Comparison of ENCODE assay signal across 8 cellular contexts in genomic region chr19:18594824-18595373, GRCh38. TPM values are rescaled to one million over a fixed set of nuclear protein-coding genes. Genes with fewer than 3 reads are reported as not detected.
A peak's percentile ranks its signal among the peaks of the same experiment; 100 is the strongest.
DNase-seq lines count a peak whose midpoint lies in the region; ATAC-seq, FAIRE-seq and TF ChIP-seq lines count a peak whose summit lies in the region.

No MANE protein-coding gene starts in this region.

- peaks cover 28% of the 10 kb centered on the region for H3K4me1 ChIP-seq in CD8-positive, alpha-beta T cell (ENCODE audit: insufficient read depth, low read length)
- H3K4me1 ChIP-seq in H1 (replicated peaks in 1 of 4; ENCODE audit: control insufficient read depth in 3 of 4, insufficient read depth in 4 of 4, low read length in 3 of 4) (peaks cover 2 to 36% (median 27%) of the 10 kb centered on the region in 4 experiments), neuronal stem cell (ENCODE audit: control insufficient read depth in 2 of 2, insufficient read depth in 1 of 2, low read depth in 1 of 2, low read length in 2 of 2) (peaks cover 10 to 18% of the 10 kb centered on the region in 2 donors)

- intact Hi-C loops in CD8-positive, alpha-beta T cell (cut with DNase I, micrococcal nuclease): loop anchor here (1.0 to 10.0 kb wide), 6 partner anchors 14 to 1053 kb away; partner anchors contain the start of gene HOMER3 (in 1 of the 2)

- H4K20me1 ChIP-seq in H1 (replicated peaks in 1 of 2; ENCODE audit: control insufficient read depth in 1 of 2, insufficient read depth in 2 of 2, low read length in 2 of 2): peaks cover 0 to 3% of the 10 kb centered on the region in 2 experiments

- H4K5ac ChIP-seq in H1 (ENCODE audit: insufficient read length, low read depth, low read length): no peak overlapping the region

- peak overlapping the region; percentile 76 for H3K4me3 Mint-ChIP-seq in CD8-positive, alpha-beta T cell

- peaks cover 8% of the 10 kb centered on the region for H3K36me3 ChIP-seq in CD8-positive, alpha-beta T cell (ENCODE audit: insufficient read depth, low read length)
- peaks cover 8% of the 10 kb centered on the region; the same call in 1 of the 2 replicates for H3K36me3 ChIP-seq in KOPT-K1 (ENCODE audit: insufficient read depth, low read length)
- H3K36me3 ChIP-seq in H1 (ENCODE audit: control insufficient read depth in 2 of 4, insufficient read depth in 4 of 4, low read length in 3 of 4): no peaks in the 10 kb centered on the region
- peaks cover 3 to 13% of the 10 kb centered on the region in 2 donors for H3K36me3 ChIP-seq in neuronal stem cell (replicated peaks in 1 of 2; ENCODE audit: control insufficient read depth in 2 of 2, insufficient read depth in 2 of 2, low read length in 2 of 2)

- no peak overlapping the region for H3K4ac ChIP-seq in H1 (replicated peaks; ENCODE audit: insufficient read length, low read depth, low read length)
- no peak overlapping the region for H3K4ac ChIP-seq in neuronal stem cell (ENCODE audit: low read length)

- ATAC-seq in CD8-positive, alpha-beta T cell: no peak
- no peak for ATAC-seq in GM19452 (IDR thresholded peaks at IDR 0.05; ENCODE audit: unreplicated experiment)
- no peak for ATAC-seq in HG03442 (IDR thresholded peaks at IDR 0.05; ENCODE audit: unreplicated experiment)
- ATAC-seq in HG02885 (IDR thresholded peaks at IDR 0.05; ENCODE audit: poor library complexity, unreplicated experiment): no peak

- H3K27ac Mint-ChIP-seq in CD8-positive, alpha-beta T cell: peak overlapping the region; percentile 55

- peak overlapping the region; percentile 80; the same call in 1 of the 2 replicates for H2BK12ac ChIP-seq in H1 (ENCODE audit: low read depth, low read length)
- H2BK12ac ChIP-seq in neuronal stem cell (ENCODE audit: low read length): peak overlapping the region; percentile 99

- H4K8ac ChIP-seq in H1 (ENCODE audit: extremely low read depth, insufficient read depth, low read length) (no peak overlapping the region), neuronal stem cell (ENCODE audit: low read depth, low read length) (no peak overlapping the region)

- CTCF ChIA-PET in CD8-positive, alpha-beta T cell (lab: Charles Lee): interaction anchor here (1.2 to 10.7 kb wide), 6 partner anchors 23 to 260 kb away, joined by 3 to 126 read pairs (median 6); partner anchors contain the start of gene UBA52
- CTCF ChIA-PET in H1 (lab: Charles Lee; ENCODE audit: partially characterized antibody): interaction anchor here (0.7 to 12.5 kb wide), 9 partner anchors 9 to 174 kb away, joined by 3 to 139 read pairs (median 3); no protein-coding TSS in a partner anchor

- H3K18ac ChIP-seq in H1 (ENCODE audit: extremely low read depth, low read length) (peak overlapping the region; percentile 95), neuronal stem cell (ENCODE audit: low read length) (peak overlapping the region; percentile 94)

- H4K91ac ChIP-seq in H1 (replicated peaks; ENCODE audit: insufficient read length, low read length): peak overlapping the region; percentile 66
- no peak overlapping the region for H4K91ac ChIP-seq in neuronal stem cell (ENCODE audit: low read depth, low read length, poor library complexity)

- H3K4me3 ChIP-seq in CD8-positive, alpha-beta T cell (ENCODE audit: low read depth, low read length): peak overlapping the region; percentile 79
- H3K4me3 ChIP-seq in H1 (ENCODE audit: extremely low read depth in 1 of 4, insufficient read depth in 2 of 4, low read depth in 3 of 4, low read length in 4 of 4) (peak overlapping the region; percentile 11 to 66 (median 36); a peak in 5 of 8 replicates), neuronal stem cell (ENCODE audit: low read length in 2 of 2) (peak overlapping the region; percentile 0 to 21)

- no peak for TF ChIP-seq POLR2A in H1 (IDR thresholded peaks at IDR 0.05; ENCODE audit: control extremely low read depth in 1 of 2, low read depth in 2 of 2, low read length in 2 of 2)

- H3K9ac ChIP-seq in H1 (replicated peaks in 1 of 4; ENCODE audit: extremely low read depth in 1 of 4, low read depth in 3 of 4, low read length in 3 of 4) (no peak overlapping the region), neuronal stem cell (ENCODE audit: low read depth, low read length, poor library complexity) (peak overlapping the region; percentile 60)

- H3K27me3 Mint-ChIP-seq in CD8-positive, alpha-beta T cell (ENCODE audit: low read depth): peaks cover 7% of the 10 kb centered on the region

- H2AK5ac ChIP-seq in H1 (ENCODE audit: low read depth, low read length) (0 out of 2 replicates have a peak overlapping the region, but pooled peaks have one; percentile 34), neuronal stem cell (ENCODE audit: low read depth, low read length) (peak overlapping the region; percentile 88)

- H3K27ac ChIP-seq in CD8-positive, alpha-beta T cell (ENCODE audit: low read depth, low read length): no peak overlapping the region
- peak overlapping the region; percentile 31 for H3K27ac ChIP-seq in KOPT-K1 (ENCODE audit: low read depth, low read length, poor library complexity, severe bottlenecking)
- H3K27ac ChIP-seq in H1 (ENCODE audit: low read depth, low read length): no peak overlapping the region
- H3K27ac ChIP-seq in neuronal stem cell (replicated peaks; ENCODE audit: low read length): no peak overlapping the region

- DNase-seq in CD8-positive, alpha-beta T cell: no peak
- DNase-seq in H1 (ENCODE audit: low read depth in 1 of 2, low spot score in 2 of 2) (peak in 1 of 2 experiments; percentile 58), neuronal stem cell (ENCODE audit: low spot score) (no peak), kidney tubule cell (ENCODE audit: low spot score) (no peak)

- peak overlapping the region; percentile 72 to 74 for H3K4me2 ChIP-seq in H1 (ENCODE audit: insufficient read depth in 1 of 2, low read depth in 2 of 2, low read length in 2 of 2)
- H3K4me2 ChIP-seq in neuronal stem cell (ENCODE audit: insufficient read depth, low read length, poor library complexity, severe bottlenecking): peak overlapping the region; percentile 94

- peak overlapping the region; percentile 51 for H2BK20ac ChIP-seq in H1 (ENCODE audit: low read length)

- H2AFZ ChIP-seq in H1 (ENCODE audit: low read length): no peak overlapping the region
- H2AFZ ChIP-seq in neuronal stem cell (ENCODE audit: low read length): peak overlapping the region; percentile 90

- H3K9me3 Mint-ChIP-seq in CD8-positive, alpha-beta T cell: no peaks in the 10 kb centered on the region

- H3K56ac ChIP-seq in H1 (replicated peaks; ENCODE audit: insufficient read length, low read depth, low read length): no peak overlapping the region

- no peaks in the 10 kb centered on the region for H3K79me1 ChIP-seq in H1 (ENCODE audit: low read depth, low read length)
- peaks cover 2% of the 10 kb centered on the region for H3K79me1 ChIP-seq in neuronal stem cell (ENCODE audit: low read depth, low read length)

- peaks cover 7% of the 10 kb centered on the region for H3K36me3 Mint-ChIP-seq in CD8-positive, alpha-beta T cell

- FAIRE-seq in H1 (lab: Jason Lieb, UNC): no peak

- TF ChIP-seq CTCF in CD8-positive, alpha-beta T cell (IDR thresholded peaks at IDR 0.05): no peak
- TF ChIP-seq CTCF in H1 (IDR thresholded peaks at IDR 0.05; ENCODE audit: control extremely low read depth in 1 of 3, insufficient read depth in 1 of 3, low read depth in 1 of 3, low read length in 3 of 3): no peak

- no peak overlapping the region for H3K14ac ChIP-seq in H1 (ENCODE audit: insufficient read length)
- no peak overlapping the region for H3K14ac ChIP-seq in neuronal stem cell (ENCODE audit: low read length)

- H3K9me3 ChIP-seq in CD8-positive, alpha-beta T cell (ENCODE audit: low read length): no peaks in the 10 kb centered on the region
- H3K9me3 ChIP-seq in KOPT-K1 (ENCODE audit: insufficient read depth, low read length, poor library complexity, severe bottlenecking): no peaks in the 10 kb centered on the region
- no peaks in the 10 kb centered on the region for H3K9me3 ChIP-seq in H1 (ENCODE audit: insufficient read depth in 2 of 2, low read depth in 1 of 2, low read length in 1 of 2)
- H3K9me3 ChIP-seq in neuronal stem cell (replicated peaks in 1 of 2; ENCODE audit: control insufficient read depth in 2 of 2, insufficient read depth in 1 of 2, low read depth in 1 of 2, low read length in 2 of 2): no peaks in the 10 kb centered on the region

- 24% methylated on average over 9 of the region's 26 CpGs; no CpG with 5 or more reads in 1 of the 2 experiments for WGBS in H1 (ENCODE audit: extremely low coverage in 1 of 2, insufficient coverage in 1 of 2, insufficient read length in 1 of 2, insufficient replicate concordance in 2 of 2, low coverage in 1 of 2, low lambda C conversion rate in 2 of 2, missing lambda C conversion rate in 1 of 2), 2 experiments
- no CpG with 5 or more reads among the region's 26 CpGs for WGBS in neuronal stem cell (ENCODE audit: extremely low coverage in 2 of 2, insufficient read length in 2 of 2, insufficient replicate concordance in 1 of 2), 2 donors

- H2BK15ac ChIP-seq in H1 (ENCODE audit: low read length) (peak overlapping the region; percentile 53; the same call in 1 of the 2 replicates), neuronal stem cell (ENCODE audit: low read length) (no peak overlapping the region)

- H3K79me2 ChIP-seq in H1 (ENCODE audit: control insufficient read depth in 1 of 2, insufficient read depth in 2 of 2, low read length in 2 of 2): no peaks in the 10 kb centered on the region

- H2BK120ac ChIP-seq in H1 (replicated peaks; ENCODE audit: low read depth, low read length) (no peak overlapping the region), neuronal stem cell (ENCODE audit: low read depth, low read length) (peak overlapping the region; percentile 6)

- H2BK5ac ChIP-seq in H1 (ENCODE audit: low read depth, low read length): peak overlapping the region; percentile 46; the same call in 1 of the 2 replicates
- peak overlapping the region; percentile 9 for H2BK5ac ChIP-seq in neuronal stem cell (ENCODE audit: low read length)

- TF ChIP-seq RAD21 in H1 (IDR thresholded peaks at IDR 0.05 in 1 of 2, conservative IDR thresholded peaks at IDR 0.05 in 1 of 2; ENCODE audit: low read depth in 2 of 2, low read length in 2 of 2): no peak

- H3K23me2 ChIP-seq in H1 (ENCODE audit: low read depth, low read length): peaks cover 6% of the 10 kb centered on the region

- POLR2A ChIA-PET in CD8-positive, alpha-beta T cell (lab: Charles Lee): interaction anchor here (0.9 to 1.9 kb wide), 4 partner anchors 9 to 253 kb away, joined by 3 to 8 read pairs (median 4); partner anchors contain the start of gene UPF1
- POLR2A ChIA-PET in H1 (lab: Charles Lee; ENCODE audit: partially characterized antibody): interaction anchor here (1.0 to 10.3 kb wide), 9 partner anchors 9 to 40 kb away, joined by 3 to 112 read pairs (median 4); partner anchors contain the start of genes KXD1, TMEM59L and UBA52

- no peak for TF ChIP-seq EP300 in H1 (IDR thresholded peaks at IDR 0.05; ENCODE audit: borderline replicate concordance in 1 of 2, low read depth in 2 of 2, low read length in 2 of 2)

- H3K27me3 ChIP-seq in CD8-positive, alpha-beta T cell (ENCODE audit: insufficient read depth, low read length): no peaks in the 10 kb centered on the region
- H3K27me3 ChIP-seq in H1 (replicated peaks in 1 of 4; ENCODE audit: control insufficient read depth in 3 of 4, extremely low read depth in 1 of 4, insufficient read depth in 3 of 4, low read length in 3 of 4): peaks cover 0 to 6% (median 3%) of the 10 kb centered on the region in 4 experiments; a peak in 5 of 7 replicates
- peaks cover 0 to 16% (median 0%) of the 10 kb centered on the region in 3 experiments for H3K27me3 ChIP-seq in neuronal stem cell (ENCODE audit: control insufficient read depth in 3 of 3, insufficient read depth in 3 of 3, low read depth in 1 of 3, low read length in 3 of 3)

- no peak overlapping the region for H3K23ac ChIP-seq in H1 (ENCODE audit: insufficient read length)
- H3K23ac ChIP-seq in neuronal stem cell (ENCODE audit: low read depth, low read length, poor library complexity): peak overlapping the region; percentile 89

- H3K4me1 Mint-ChIP-seq in CD8-positive, alpha-beta T cell (ENCODE audit: low read depth): peaks cover 24% of the 10 kb centered on the region

RNA-seq across cellular contexts. Expression of gene REX1BD, which starts 6.3 kb away (rescaled TPM):
- 10 to 100 TPM; 85.6 to 91.1 TPM for total RNA-seq in CD8-positive, alpha-beta T cell
- 56.8 and 63.1 TPM in 2 replicates for total RNA-seq in H1 (2021; fragmentation: NEBNext Ultra II Directional; extraction: Animal tissue kit (Norgen Biotek cat#: 25700))
- 62.7 and 132 TPM in 2 replicates for polyA plus RNA-seq in H1 (2011; rRNA removed)
- 95.5 TPM for polyA plus RNA-seq in H1 (2011; cell fraction: cytosol; rRNA removed)
- polyA plus RNA-seq in H1 (2011; cell fraction: nucleus; rRNA removed): 203 TPM
- polyA plus RNA-seq in H1 (2012, experiment 1 of 2): 24.8 to 73.2 TPM (median 62.2 TPM) in 4 replicates
- polyA plus RNA-seq in H1 (2012, experiment 2 of 2): 46.1 TPM
- polyA plus RNA-seq in H1 (2013, experiment 1 of 2): 101 TPM
- polyA plus RNA-seq in H1 (2013, experiment 2 of 2): 91.7 TPM
- polyA minus RNA-seq in H1 (2011; rRNA and poly(A)+ RNA removed): 2.7 and 3.3 TPM in 2 replicates
- 32.8 TPM for polyA minus RNA-seq in H1 (2011; cell fraction: cytosol; rRNA and poly(A)+ RNA removed)
- polyA minus RNA-seq in H1 (2011; cell fraction: nucleus; rRNA and poly(A)+ RNA removed): 20.1 TPM
- polyA plus RNA-seq in neuronal stem cell (2013, experiment 1 of 2): 85.7 TPM
- 81.2 TPM for polyA plus RNA-seq in neuronal stem cell (2013, experiment 2 of 2)

RNA-seq across cellular contexts. Expression of gene CRLF1, which starts 11.7 kb away (rescaled TPM):
- total RNA-seq in CD8-positive, alpha-beta T cell: not detected
- 9.5 and 10.3 TPM in 2 replicates for total RNA-seq in H1 (2021; fragmentation: NEBNext Ultra II Directional; extraction: Animal tissue kit (Norgen Biotek cat#: 25700))
- 7.2 and 19.2 TPM in 2 replicates for polyA plus RNA-seq in H1 (2011; rRNA removed)
- polyA plus RNA-seq in H1 (2011; cell fraction: cytosol; rRNA removed): 10.3 TPM
- polyA plus RNA-seq in H1 (2011; cell fraction: nucleus; rRNA removed): 15.8 TPM
- 5.8 to 11.1 TPM (median 9.9 TPM) in 4 replicates for polyA plus RNA-seq in H1 (2012, experiment 1 of 2)
- 10.1 TPM for polyA plus RNA-seq in H1 (2012, experiment 2 of 2)
- polyA plus RNA-seq in H1 (2013, experiment 1 of 2): 46.8 TPM
- polyA plus RNA-seq in H1 (2013, experiment 2 of 2): 48.9 TPM
- polyA minus RNA-seq in H1 (2011; rRNA and poly(A)+ RNA removed): 0.68 and 2.1 TPM in 2 replicates
- polyA minus RNA-seq in H1 (2011; cell fraction: cytosol; rRNA and poly(A)+ RNA removed): 7.1 TPM
- 2.5 TPM for polyA minus RNA-seq in H1 (2011; cell fraction: nucleus; rRNA and poly(A)+ RNA removed)
- 0.24 TPM for polyA plus RNA-seq in neuronal stem cell (2013, experiment 1 of 2)
- polyA plus RNA-seq in neuronal stem cell (2013, experiment 2 of 2): 0.33 TPM

RNA-seq across cellular contexts. Expression of gene TMEM59L, which starts 17.8 kb away (rescaled TPM):
- not detected for total RNA-seq in CD8-positive, alpha-beta T cell
- total RNA-seq in H1 (2021; fragmentation: NEBNext Ultra II Directional; extraction: Animal tissue kit (Norgen Biotek cat#: 25700)): 8.6 and 12.2 TPM in 2 replicates
- 4.0 and 10.4 TPM in 2 replicates for polyA plus RNA-seq in H1 (2011; rRNA removed)
- 6.1 TPM for polyA plus RNA-seq in H1 (2011; cell fraction: cytosol; rRNA removed)
- polyA plus RNA-seq in H1 (2011; cell fraction: nucleus; rRNA removed): 34.5 TPM
- 5.8 to 11.5 TPM (median 11.1 TPM) in 4 replicates for polyA plus RNA-seq in H1 (2012, experiment 1 of 2)
- polyA plus RNA-seq in H1 (2012, experiment 2 of 2): 10.7 TPM
- polyA plus RNA-seq in H1 (2013, experiment 1 of 2): 37.3 TPM
- polyA plus RNA-seq in H1 (2013, experiment 2 of 2): 37.3 TPM
- 0.56 and 0.82 TPM in 2 replicates for polyA minus RNA-seq in H1 (2011; rRNA and poly(A)+ RNA removed)
- 9.2 TPM for polyA minus RNA-seq in H1 (2011; cell fraction: cytosol; rRNA and poly(A)+ RNA removed)
- 5.0 TPM for polyA minus RNA-seq in H1 (2011; cell fraction: nucleus; rRNA and poly(A)+ RNA removed)
- polyA plus RNA-seq in neuronal stem cell (2013, experiment 1 of 2): 7.1 TPM
- polyA plus RNA-seq in neuronal stem cell (2013, experiment 2 of 2): 6.4 TPM

RNA-seq across cellular contexts. Expression of gene UBA52, which starts 23.2 kb away (rescaled TPM):
- total RNA-seq in CD8-positive, alpha-beta T cell: 1,000 to 10,000 TPM; 2,140 to 2,193 TPM
- 1,331 and 1,340 TPM in 2 replicates for total RNA-seq in H1 (2021; fragmentation: NEBNext Ultra II Directional; extraction: Animal tissue kit (Norgen Biotek cat#: 25700))
- polyA plus RNA-seq in H1 (2011; rRNA removed): 2,924 and 5,409 TPM in 2 replicates
- 3,548 TPM for polyA plus RNA-seq in H1 (2011; cell fraction: cytosol; rRNA removed)
- polyA plus RNA-seq in H1 (2011; cell fraction: nucleus; rRNA removed): 1,787 TPM
- polyA plus RNA-seq in H1 (2012, experiment 1 of 2): 2,370 to 2,796 TPM (median 2,589 TPM) in 4 replicates
- polyA plus RNA-seq in H1 (2012, experiment 2 of 2): 3,432 TPM
- 1,517 TPM for polyA plus RNA-seq in H1 (2013, experiment 1 of 2)
- polyA plus RNA-seq in H1 (2013, experiment 2 of 2): 1,516 TPM
- polyA minus RNA-seq in H1 (2011; rRNA and poly(A)+ RNA removed): 1,852 and 1,905 TPM in 2 replicates
- polyA minus RNA-seq in H1 (2011; cell fraction: cytosol; rRNA and poly(A)+ RNA removed): 518 TPM
- 613 TPM for polyA minus RNA-seq in H1 (2011; cell fraction: nucleus; rRNA and poly(A)+ RNA removed)
- 1,321 TPM for polyA plus RNA-seq in neuronal stem cell (2013, experiment 1 of 2)
- polyA plus RNA-seq in neuronal stem cell (2013, experiment 2 of 2): 1,289 TPM

RNA-seq across cellular contexts. Expression of gene KXD1, which starts 37.2 kb away (rescaled TPM):
- total RNA-seq in CD8-positive, alpha-beta T cell: 10 to 100 TPM; 64.1 to 76.1 TPM
- total RNA-seq in H1 (2021; fragmentation: NEBNext Ultra II Directional; extraction: Animal tissue kit (Norgen Biotek cat#: 25700)): 113 and 115 TPM in 2 replicates
- polyA plus RNA-seq in H1 (2011; rRNA removed): 267 and 305 TPM in 2 replicates
- polyA plus RNA-seq in H1 (2011; cell fraction: cytosol; rRNA removed): 232 TPM
- polyA plus RNA-seq in H1 (2011; cell fraction: nucleus; rRNA removed): 245 TPM
- 126 to 174 TPM (median 161 TPM) in 4 replicates for polyA plus RNA-seq in H1 (2012, experiment 1 of 2)
- polyA plus RNA-seq in H1 (2012, experiment 2 of 2): 190 TPM
- 119 TPM for polyA plus RNA-seq in H1 (2013, experiment 1 of 2)
- 117 TPM for polyA plus RNA-seq in H1 (2013, experiment 2 of 2)
- 123 and 134 TPM in 2 replicates for polyA minus RNA-seq in H1 (2011; rRNA and poly(A)+ RNA removed)
- polyA minus RNA-seq in H1 (2011; cell fraction: cytosol; rRNA and poly(A)+ RNA removed): 108 TPM
- polyA minus RNA-seq in H1 (2011; cell fraction: nucleus; rRNA and poly(A)+ RNA removed): 57.9 TPM
- 150 TPM for polyA plus RNA-seq in neuronal stem cell (2013, experiment 1 of 2)
- 148 TPM for polyA plus RNA-seq in neuronal stem cell (2013, experiment 2 of 2)

Comparison
In these comparisons a context has a peak if more than half of its experiments do, and no peak if none do; other contexts are left out.
1. H3K4me3 ChIP-seq: peak in every context shown above with its lines; median percentile 79 in CD8-positive, alpha-beta T cell; 36 in H1; 10 in neuronal stem cell.
2. RNA of gene CRLF1, which starts 11.7 kb away (total RNA-seq): 9.5 to 10.3 TPM in H1; not detected in CD8-positive, alpha-beta T cell; every median in the first group is over 10 times any median in the second.